ENCODE assay signal across 8 cellular contexts in the genomic region with DNA sequence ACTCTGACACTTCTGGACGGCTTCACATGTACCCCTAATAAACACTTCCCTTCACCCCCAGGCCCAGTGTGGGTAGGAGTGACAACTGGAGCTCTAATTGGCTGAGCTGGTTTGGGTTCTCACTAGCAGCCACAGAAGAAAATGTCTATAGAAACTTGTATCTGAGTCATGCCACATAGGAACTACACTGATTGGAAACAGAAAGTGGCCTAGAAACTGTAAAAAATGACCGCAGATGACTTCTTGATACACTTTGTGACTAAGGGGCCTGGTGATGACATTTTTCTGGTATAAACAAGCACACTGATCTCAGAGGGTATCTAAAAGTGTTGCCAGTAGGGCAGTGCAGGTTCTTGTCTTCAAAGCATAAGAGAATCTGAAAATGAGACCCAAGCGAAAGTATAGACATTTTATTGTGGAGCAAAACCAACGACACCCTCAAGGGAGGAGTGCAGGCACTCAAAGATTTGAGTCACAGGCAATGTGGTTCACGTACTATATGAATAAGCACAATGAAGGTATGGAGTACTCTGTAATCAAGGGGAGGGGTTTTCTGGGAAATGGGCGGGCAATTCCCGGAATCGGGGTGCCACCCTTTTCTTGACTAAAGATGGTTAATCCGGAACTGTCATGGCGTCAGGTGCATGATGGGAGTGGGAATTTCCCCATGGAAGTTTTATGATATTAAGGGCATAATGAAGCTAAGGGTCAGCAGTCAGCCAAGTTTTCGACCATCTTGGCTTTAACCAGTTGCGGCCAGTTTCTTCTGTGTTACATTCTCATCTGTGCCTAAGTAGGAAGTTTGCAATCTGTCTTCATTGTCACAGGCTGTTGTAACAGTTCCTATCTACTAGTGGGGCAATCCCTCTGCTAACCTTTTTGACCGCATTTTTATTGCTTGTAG. TPM values are rescaled to one million over a fixed set of nuclear protein-coding genes. Genes with fewer than 3 reads are reported as not detected.
DNase-seq lines count a peak whose midpoint lies in the region; ATAC-seq, FAIRE-seq and TF ChIP-seq lines count a peak whose summit lies in the region.

A gene with protein sequence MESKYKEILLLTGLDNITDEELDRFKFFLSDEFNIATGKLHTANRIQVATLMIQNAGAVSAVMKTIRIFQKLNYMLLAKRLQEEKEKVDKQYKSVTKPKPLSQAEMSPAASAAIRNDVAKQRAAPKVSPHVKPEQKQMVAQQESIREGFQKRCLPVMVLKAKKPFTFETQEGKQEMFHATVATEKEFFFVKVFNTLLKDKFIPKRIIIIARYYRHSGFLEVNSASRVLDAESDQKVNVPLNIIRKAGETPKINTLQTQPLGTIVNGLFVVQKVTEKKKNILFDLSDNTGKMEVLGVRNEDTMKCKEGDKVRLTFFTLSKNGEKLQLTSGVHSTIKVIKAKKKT (minus strand): TSS at position 14 of the 904 bp plus-strand sequence. CDS start 3,267 bp downstream, outside the sequence.

- H3K4me1 Mint-ChIP-seq in CD4-positive, CD25-positive, alpha-beta regulatory T cell: peaks cover 13 to 30% (median 19%) of the 10 kb centered on the region in 4 donors

- peaks cover 0 to 2% (median 0%) of the 10 kb centered on the region in 7 donors for H3K9me3 Mint-ChIP-seq in CD4-positive, CD25-positive, alpha-beta regulatory T cell

- DNase-seq in CD4-positive, CD25-positive, alpha-beta regulatory T cell: peak; percentile 76 to 92 (median 82)
- DNase-seq in GM20000 (ENCODE audit: low spot score) (peak; percentile 65), fibroblast of peridontal ligament (ENCODE audit: extremely low read depth) (peak; percentile 84), D721Med (ENCODE audit: insufficient read length, low spot score) (no peak), NCI-H1694 (lab: John Stamatoyannopoulos, UW) (no peak)
- peak; percentile 96 to 98 for DNase-seq in activated CD4-positive, alpha-beta T cell treated with anti-CD3 and anti-CD28 coated beads for 24 hours (ENCODE audit: low read depth in 2 of 2)
- peak; percentile 93 for DNase-seq in stimulated activated CD8-positive, alpha-beta memory T cell treated with anti-CD3 and anti-CD28 coated beads, Interleukin-15, amount 100 ng/mL, for 24 hours (ENCODE audit: low read depth)

- H3K9me3 ChIP-seq in CD4-positive, CD25-positive, alpha-beta regulatory T cell (ENCODE audit: control insufficient read depth in 2 of 2, low read length in 2 of 2): no peaks in the 10 kb centered on the region

- H3K36me3 ChIP-seq in CD4-positive, CD25-positive, alpha-beta regulatory T cell (ENCODE audit: control insufficient read depth, insufficient read depth, low read length): no peaks in the 10 kb centered on the region

- H3K4me1 ChIP-seq in CD4-positive, CD25-positive, alpha-beta regulatory T cell (ENCODE audit: control insufficient read depth, insufficient read depth, low read length, poor library complexity, severe bottlenecking): peaks cover 19% of the 10 kb centered on the region

- no peaks in the 10 kb centered on the region for H3K27me3 ChIP-seq in CD4-positive, CD25-positive, alpha-beta regulatory T cell (ENCODE audit: control insufficient read depth, insufficient read depth, low read length)

- peak within 1 kb of the TSS; percentile 91 to 99 (median 95) for H3K27ac Mint-ChIP-seq in CD4-positive, CD25-positive, alpha-beta regulatory T cell

- FAIRE-seq in D721Med (lab: Jason Lieb, UNC): no peak

- H3K27ac ChIP-seq in CD4-positive, CD25-positive, alpha-beta regulatory T cell (ENCODE audit: insufficient read depth, low read length, poor library complexity, severe bottlenecking): peak within 1 kb of the TSS; percentile 91

- peaks cover 4% of the 10 kb centered on the region for H3K27me3 Mint-ChIP-seq in CD4-positive, CD25-positive, alpha-beta regulatory T cell

- peak within 1 kb of the TSS; percentile 88 for H3K4me3 ChIP-seq in CD4-positive, CD25-positive, alpha-beta regulatory T cell (ENCODE audit: low read depth, low read length)

- peak; percentile 86 to 88 for ATAC-seq in CD4-positive, CD25-positive, alpha-beta regulatory T cell (ENCODE audit: low read depth in 2 of 2)
- peak; percentile 63 for ATAC-seq in HG03575 (IDR thresholded peaks at IDR 0.05; ENCODE audit: extremely low read depth, insufficient number of reproducible peaks, low FRiP score, unreplicated experiment)

- no peaks in the 10 kb centered on the region for H3K36me3 Mint-ChIP-seq in CD4-positive, CD25-positive, alpha-beta regulatory T cell

- TF ChIP-seq CTCF in GM20000 (IDR thresholded peaks at IDR 0.05; ENCODE audit: extremely low read depth, missing control alignments) (no peak), D721Med (IDR thresholded peaks at IDR 0.05; ENCODE audit: insufficient read depth, missing control alignments) (no peak)

- H3K4me3 Mint-ChIP-seq in CD4-positive, CD25-positive, alpha-beta regulatory T cell: peak within 1 kb of the TSS; percentile 55 to 92 (median 78)

RNA-seq across cellular contexts. Expression of the gene that starts here (rescaled TPM):
- total RNA-seq in CD4-positive, CD25-positive, alpha-beta regulatory T cell: 6.2 TPM
- 10 to 100 TPM in 2 of 4 donors, 1 to 10 TPM in 2; 6.9 to 13.5 (median 8.8) TPM for polyA plus RNA-seq in CD4-positive, CD25-positive, alpha-beta regulatory T cell

Comparison
In these comparisons a context has a peak if more than half of its experiments do, and no peak if none do; other contexts are left out.
1. DNase-seq: peak in CD4-positive, CD25-positive, alpha-beta regulatory T cell (3 of 3), GM20000 (single experiment), activated CD4-positive, alpha-beta T cell treated with anti-CD3 and anti-CD28 coated beads for 24 hours (2 of 2), fibroblast of peridontal ligament (single experiment) and stimulated activated CD8-positive, alpha-beta memory T cell treated with anti-CD3 and anti-CD28 coated beads, Interleukin-15, amount 100 ng/mL, for 24 hours (single experiment); none in D721Med (single experiment) and NCI-H1694 (single experiment).